Comparison of ENCODE assay signal across 1 cellular context in genomic region chr14:60779745-60780514, GRCh38.
TF ChIP-seq lines count a peak whose summit lies in the region.

No MANE protein-coding gene starts in this region.

TF ChIP-seq in HepG2, 621 proteins besides CTCF, POLR2A, EP300 and RAD21:
- TF ChIP-seq, protein P1, sequence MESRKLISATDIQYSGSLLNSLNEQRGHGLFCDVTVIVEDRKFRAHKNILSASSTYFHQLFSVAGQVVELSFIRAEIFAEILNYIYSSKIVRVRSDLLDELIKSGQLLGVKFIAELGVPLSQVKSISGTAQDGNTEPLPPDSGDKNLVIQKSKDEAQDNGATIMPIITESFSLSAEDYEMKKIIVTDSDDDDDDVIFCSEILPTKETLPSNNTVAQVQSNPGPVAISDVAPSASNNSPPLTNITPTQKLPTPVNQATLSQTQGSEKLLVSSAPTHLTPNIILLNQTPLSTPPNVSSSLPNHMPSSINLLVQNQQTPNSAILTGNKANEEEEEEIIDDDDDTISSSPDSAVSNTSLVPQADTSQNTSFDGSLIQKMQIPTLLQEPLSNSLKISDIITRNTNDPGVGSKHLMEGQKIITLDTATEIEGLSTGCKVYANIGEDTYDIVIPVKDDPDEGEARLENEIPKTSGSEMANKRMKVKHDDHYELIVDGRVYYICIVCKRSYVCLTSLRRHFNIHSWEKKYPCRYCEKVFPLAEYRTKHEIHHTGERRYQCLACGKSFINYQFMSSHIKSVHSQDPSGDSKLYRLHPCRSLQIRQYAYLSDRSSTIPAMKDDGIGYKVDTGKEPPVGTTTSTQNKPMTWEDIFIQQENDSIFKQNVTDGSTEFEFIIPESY (CRISPR knock-in tag; IDR thresholded peaks at IDR 0.05), result peak; percentile 12; the same call in 1 of the 2 replicates
